Comparison of ENCODE assay signal across 20 cellular contexts in genomic region chr11:77510095-77510494, GRCh38. TPM values are rescaled to one million over a fixed set of nuclear protein-coding genes. Genes with fewer than 3 reads are reported as not detected.
DNase-seq lines count a peak whose midpoint lies in the region; ATAC-seq and TF ChIP-seq lines count a peak whose summit lies in the region.
"Had no signal": no experiment of that assay in that cellular context is flagged by ENCODE, and none has a peak within 500 bp of the region (broad histone marks: within the 10 kb centered on the region; RNA-seq: fewer than 3 reads in every experiment).

No MANE protein-coding gene starts in this region.

- CTCF ChIA-PET in MCF 10A (lab: Yijun Ruan, JAX) (interaction anchor here (0.5 to 2.8 kb wide), 5 partner anchors 32 to 954 kb away, joined by 3 to 11 read pairs (median 3); no protein-coding TSS in a partner anchor), PC-3 (lab: Charles Lee) (interaction anchor here (0.9 kb wide), 1 partner anchor 38 kb away, joined by 4 read pairs; no protein-coding TSS in a partner anchor)

- H3K27ac Mint-ChIP-seq in MCF 10A (ENCODE audit: low read depth, unreplicated experiment), result no peak overlapping the region
- H3K27ac Mint-ChIP-seq: B cell, GM23338 had no signal

- no peak overlapping the region for H3K18ac ChIP-seq in mesenchymal stem cell (ENCODE audit: low read depth in 1 of 2, low read length in 2 of 2)

- BruUV-seq in MCF 10A (replicated peaks; lab: Mats Ljungman, UMichigan) (no TSS peak), PC-3 (replicated peaks; lab: Mats Ljungman, UMichigan) (no TSS peak)

- intact Hi-C loops in MCF 10A (cut with micrococcal nuclease), result no loop called here
- intact Hi-C loops in breast epithelium (cut with DNase I; ENCODE audit: low total_unique reads), result no loop called here
- intact Hi-C loops in PC-3 (cut with micrococcal nuclease), result loop anchor here (10.0 kb wide), 1 partner anchor 215 kb away; no protein-coding TSS in a partner anchor
- intact Hi-C loops in mucosa of descending colon (cut with DNase I, micrococcal nuclease), result no loop called here

- H3K79me2 ChIP-seq in PC-3 (ENCODE audit: low read length), result no peaks in the 10 kb centered on the region

- H3K4me3 ChIP-seq in breast epithelium, result no peak overlapping the region
- H3K4me3 ChIP-seq in PC-3 (ENCODE audit: low read length), result no peak overlapping the region
- no peak overlapping the region for H3K4me3 ChIP-seq in mesenchymal stem cell (ENCODE audit: insufficient read depth in 1 of 2, low read depth in 1 of 2, low read length in 2 of 2)
- H3K4me3 ChIP-seq in right atrium auricular region, result no peak overlapping the region
- H3K4me3 ChIP-seq in mucosa of descending colon, result no peak overlapping the region
- H3K4me3 ChIP-seq: GM23338, HAP-1, K562 had no signal

- H3K4me1 ChIP-seq in breast epithelium (no peaks in the 10 kb centered on the region), PC-3 (ENCODE audit: insufficient read depth, low read length) (peaks cover 41% of the 10 kb centered on the region), mesenchymal stem cell (ENCODE audit: control insufficient read depth, insufficient read depth, low read depth, low read length) (no peaks in the 10 kb centered on the region), right atrium auricular region (no peaks in the 10 kb centered on the region), mucosa of descending colon (ENCODE audit: low read depth) (peaks cover 4% of the 10 kb centered on the region)

- no peak for TF ChIP-seq CTCF in MCF 10A (IDR thresholded peaks at IDR 0.05; ENCODE audit: unreplicated experiment)
- TF ChIP-seq CTCF in breast epithelium (IDR thresholded peaks at IDR 0.05), result no peak
- no peak for TF ChIP-seq CTCF in PC-3 (conservative IDR thresholded peaks at IDR 0.05; ENCODE audit: low read depth, low read length)
- no peak for TF ChIP-seq CTCF in right atrium auricular region (IDR thresholded peaks at IDR 0.05)
- no peak for TF ChIP-seq CTCF in mucosa of descending colon (IDR thresholded peaks at IDR 0.05)

- no peak overlapping the region for H4K91ac ChIP-seq in mesenchymal stem cell (ENCODE audit: low read length)

- no peaks in the 10 kb centered on the region for H3F3A ChIP-seq in PC-3 (ENCODE audit: low read length, unreplicated experiment)

- H2AFZ ChIP-seq in PC-3 (ENCODE audit: low read length) (no peak overlapping the region), mesenchymal stem cell (ENCODE audit: low read depth, low read length) (no peak overlapping the region)
- H2AFZ ChIP-seq: GM23338 had no signal

- H4K20me1 ChIP-seq in PC-3 (ENCODE audit: low read length), result peaks cover 7% of the 10 kb centered on the region; the same call in 1 of the 2 replicates

- WGBS in mesenchymal stem cell, result 100% methylated on average over 2 of the region's 3 CpGs

- H3K27ac ChIP-seq in breast epithelium (no peak overlapping the region), PC-3 (ENCODE audit: low read length) (no peak overlapping the region), epithelial cell of prostate (no peak overlapping the region), mesenchymal stem cell (ENCODE audit: low read length, poor library complexity, severe bottlenecking) (no peak overlapping the region), right atrium auricular region (no peak overlapping the region)

- no peak overlapping the region for H2BK12ac ChIP-seq in mesenchymal stem cell (ENCODE audit: low read length in 2 of 2)

- H3K4me3 Mint-ChIP-seq in MCF 10A (ENCODE audit: unreplicated experiment), result no peak overlapping the region
- H3K4me3 Mint-ChIP-seq: B cell, CD14-positive monocyte, GM23338 had no signal

- no peaks in the 10 kb centered on the region for H3K9me2 ChIP-seq in PC-3 (replicated peaks; ENCODE audit: low read length)

- H3K36me3 Mint-ChIP-seq in MCF 10A (ENCODE audit: insufficient read depth, unreplicated experiment), result no peaks in the 10 kb centered on the region

- H4K8ac ChIP-seq in mesenchymal stem cell (ENCODE audit: low read length), result no peak overlapping the region

- POLR2A ChIA-PET in MCF 10A (lab: Yijun Ruan, JAX), result interaction anchor here (0.7 kb wide), 1 partner anchor 24 kb away, joined by 3 read pairs; no protein-coding TSS in a partner anchor
- POLR2A ChIA-PET in PC-3 (lab: Charles Lee; ENCODE audit: unreplicated experiment), result no interaction called here

- ATAC-seq in PC-3 (peak; percentile 90), mucosa of descending colon (no peak)
- ATAC-seq: GM23338, HepG2, K562 had no signal

- H3K36me3 ChIP-seq in breast epithelium (no peaks in the 10 kb centered on the region), PC-3 (ENCODE audit: low read depth, low read length) (no peaks in the 10 kb centered on the region), mesenchymal stem cell (ENCODE audit: control insufficient read depth in 1 of 2, insufficient read depth in 2 of 2, low read depth in 1 of 2, low read length in 2 of 2) (no peaks in the 10 kb centered on the region), right atrium auricular region (no peaks in the 10 kb centered on the region), mucosa of descending colon (ENCODE audit: low read depth) (no peaks in the 10 kb centered on the region)
- H3K36me3 ChIP-seq: HAP-1 had no signal

- DNase-seq in MCF 10A (ENCODE audit: unreplicated experiment), result peak; percentile 39
- no peak for DNase-seq in breast epithelium (ENCODE audit: low spot score in 2 of 2)
- DNase-seq in PC-3, result peak; percentile 87
- DNase-seq in epithelial cell of prostate (ENCODE audit: low read depth, low spot score), result peak; percentile 74
- DNase-seq in mesenchymal stem cell, result no peak
- no peak for DNase-seq in right atrium auricular region (ENCODE audit: low spot score)
- no peak for DNase-seq in mucosa of descending colon
- DNase-seq: MM.1S, NCI-H1048, NCI-H1436 treated with DMSO at 0.1 percent for 48 hours, NCI-H2029, NCI-H345, NCI-H526, Right ventricle myocardium superior had no signal

- H3K23ac ChIP-seq in mesenchymal stem cell (ENCODE audit: low read length in 2 of 2), result no peak overlapping the region

- H3K4me2 ChIP-seq in PC-3 (ENCODE audit: low read length) (peak overlapping the region; percentile 20), mesenchymal stem cell (ENCODE audit: low read length, poor library complexity, severe bottlenecking) (no peak overlapping the region)
- H3K4me2 ChIP-seq: GM23338 had no signal

- no peak overlapping the region for H2BK120ac ChIP-seq in mesenchymal stem cell (ENCODE audit: low read depth, low read length)

- H2BK5ac ChIP-seq in mesenchymal stem cell (ENCODE audit: low read depth, low read length, poor library complexity, severe bottlenecking), result no peak overlapping the region

- H3K9me3 ChIP-seq in breast epithelium (no peaks in the 10 kb centered on the region), PC-3 (ENCODE audit: low read length) (no peaks in the 10 kb centered on the region), mesenchymal stem cell (ENCODE audit: control insufficient read depth, low read length) (no peaks in the 10 kb centered on the region), right atrium auricular region (no peaks in the 10 kb centered on the region), mucosa of descending colon (no peaks in the 10 kb centered on the region)
- H3K9me3 ChIP-seq: HAP-1 had no signal

- H3K14ac ChIP-seq in mesenchymal stem cell (ENCODE audit: low read length in 2 of 2), result no peak overlapping the region

- peaks cover 8% of the 10 kb centered on the region for H3K9me3 Mint-ChIP-seq in MCF 10A (ENCODE audit: unreplicated experiment)
- H3K9me3 Mint-ChIP-seq: GM23338 had no signal

- no peak for TF ChIP-seq POLR2A in breast epithelium (IDR thresholded peaks at IDR 0.05)

- H3K27me3 ChIP-seq in breast epithelium (no peaks in the 10 kb centered on the region), PC-3 (ENCODE audit: low read length) (peaks cover 33% of the 10 kb centered on the region), mesenchymal stem cell (ENCODE audit: control insufficient read depth in 1 of 2, insufficient read depth in 1 of 2, low read length in 2 of 2) (peaks cover 0 to 14% of the 10 kb centered on the region in 2 experiments), right atrium auricular region (no peaks in the 10 kb centered on the region)

- H3K4ac ChIP-seq in mesenchymal stem cell (ENCODE audit: low read depth in 1 of 2, low read length in 2 of 2), result no peak overlapping the region

- no peak overlapping the region for H3K9ac ChIP-seq in PC-3 (ENCODE audit: low read length)
- no peak overlapping the region for H3K9ac ChIP-seq in mesenchymal stem cell (ENCODE audit: low read length)

- H3K79me1 ChIP-seq in mesenchymal stem cell (replicated peaks; ENCODE audit: low read length, poor library complexity, severe bottlenecking), result no peaks in the 10 kb centered on the region

- peaks cover 11% of the 10 kb centered on the region for H3K27me3 Mint-ChIP-seq in MCF 10A (ENCODE audit: insufficient read depth, unreplicated experiment)

- peaks cover 35% of the 10 kb centered on the region for H3K4me1 Mint-ChIP-seq in MCF 10A (ENCODE audit: insufficient read depth, unreplicated experiment)
- H3K4me1 Mint-ChIP-seq: B cell had no signal

- H2AK5ac ChIP-seq in mesenchymal stem cell (ENCODE audit: low read length, severe bottlenecking), result no peak overlapping the region

- no peak overlapping the region for H2BK15ac ChIP-seq in mesenchymal stem cell (ENCODE audit: low read depth, poor library complexity, severe bottlenecking)

RNA-seq across cellular contexts. Expression of gene PAK1, which starts 36.2 kb away (rescaled TPM):
- 24.0 and 25.5 TPM in 2 replicates for total RNA-seq in MCF 10A (2022)
- 10 to 100 TPM; 23.2 to 59.6 (median 42.6) TPM for total RNA-seq in breast epithelium
- total RNA-seq in PC-3 (2014; rRNA removed), result 26.1 and 29.8 TPM in 2 replicates
- polyA plus RNA-seq in mesenchymal stem cell (2013, experiment 1 of 2), result 18.7 TPM
- 20.2 TPM for polyA plus RNA-seq in mesenchymal stem cell (2013, experiment 2 of 2)
- 10 to 100 TPM; 12.5 to 15.2 TPM for total RNA-seq in right atrium auricular region
- 100 to 1,000 TPM in 2 of 3 donors, 10 to 100 TPM in 1; 73.5 to 125 (median 116) TPM for total RNA-seq in mucosa of descending colon

Comparison
In these comparisons a context has a peak if more than half of its experiments do, and no peak if none do; other contexts are left out.
1. DNase-seq: peak in MCF 10A (single experiment), PC-3 (single experiment) and epithelial cell of prostate (single experiment); none in breast epithelium (0 of 2), mesenchymal stem cell (single experiment), right atrium auricular region (single experiment) and mucosa of descending colon (0 of 3).